Comparison of ENCODE assay signal across 1 cellular context in the genomic region with DNA sequence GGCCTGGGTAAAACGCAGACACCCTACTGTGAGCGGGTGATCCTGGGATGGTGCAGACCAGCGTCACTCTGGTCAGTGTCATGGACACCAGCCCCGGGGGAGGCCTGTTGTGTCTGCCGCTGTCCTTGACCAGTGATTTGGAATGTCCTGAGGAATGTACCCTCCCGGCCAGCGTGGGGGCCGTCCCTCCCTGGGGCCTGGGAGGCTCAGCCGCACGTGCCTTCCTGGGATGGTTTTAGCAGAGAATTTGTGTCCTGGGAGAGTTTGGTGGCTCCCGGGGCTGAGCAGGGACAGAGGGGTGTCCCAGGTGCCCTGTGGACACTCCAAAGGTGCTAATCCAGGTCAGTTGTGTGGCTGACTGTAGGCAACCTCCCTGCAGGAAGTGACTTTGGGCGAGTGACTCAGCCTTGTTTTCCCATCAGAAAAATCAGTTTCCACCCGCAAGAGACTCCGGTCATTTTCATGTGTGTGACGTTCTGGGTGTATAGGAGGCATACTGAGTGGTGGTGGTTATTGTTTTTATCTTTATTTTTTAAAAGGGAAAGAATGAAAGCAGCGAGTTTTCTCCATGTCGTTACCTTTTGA.
TF ChIP-seq lines count a peak whose summit lies in the region.

No MANE protein-coding gene starts in this region.

TF ChIP-seq in GM23338, 12 proteins besides CTCF, POLR2A, EP300 and RAD21 (continued from another document):
- TF ChIP-seq, protein P1, sequence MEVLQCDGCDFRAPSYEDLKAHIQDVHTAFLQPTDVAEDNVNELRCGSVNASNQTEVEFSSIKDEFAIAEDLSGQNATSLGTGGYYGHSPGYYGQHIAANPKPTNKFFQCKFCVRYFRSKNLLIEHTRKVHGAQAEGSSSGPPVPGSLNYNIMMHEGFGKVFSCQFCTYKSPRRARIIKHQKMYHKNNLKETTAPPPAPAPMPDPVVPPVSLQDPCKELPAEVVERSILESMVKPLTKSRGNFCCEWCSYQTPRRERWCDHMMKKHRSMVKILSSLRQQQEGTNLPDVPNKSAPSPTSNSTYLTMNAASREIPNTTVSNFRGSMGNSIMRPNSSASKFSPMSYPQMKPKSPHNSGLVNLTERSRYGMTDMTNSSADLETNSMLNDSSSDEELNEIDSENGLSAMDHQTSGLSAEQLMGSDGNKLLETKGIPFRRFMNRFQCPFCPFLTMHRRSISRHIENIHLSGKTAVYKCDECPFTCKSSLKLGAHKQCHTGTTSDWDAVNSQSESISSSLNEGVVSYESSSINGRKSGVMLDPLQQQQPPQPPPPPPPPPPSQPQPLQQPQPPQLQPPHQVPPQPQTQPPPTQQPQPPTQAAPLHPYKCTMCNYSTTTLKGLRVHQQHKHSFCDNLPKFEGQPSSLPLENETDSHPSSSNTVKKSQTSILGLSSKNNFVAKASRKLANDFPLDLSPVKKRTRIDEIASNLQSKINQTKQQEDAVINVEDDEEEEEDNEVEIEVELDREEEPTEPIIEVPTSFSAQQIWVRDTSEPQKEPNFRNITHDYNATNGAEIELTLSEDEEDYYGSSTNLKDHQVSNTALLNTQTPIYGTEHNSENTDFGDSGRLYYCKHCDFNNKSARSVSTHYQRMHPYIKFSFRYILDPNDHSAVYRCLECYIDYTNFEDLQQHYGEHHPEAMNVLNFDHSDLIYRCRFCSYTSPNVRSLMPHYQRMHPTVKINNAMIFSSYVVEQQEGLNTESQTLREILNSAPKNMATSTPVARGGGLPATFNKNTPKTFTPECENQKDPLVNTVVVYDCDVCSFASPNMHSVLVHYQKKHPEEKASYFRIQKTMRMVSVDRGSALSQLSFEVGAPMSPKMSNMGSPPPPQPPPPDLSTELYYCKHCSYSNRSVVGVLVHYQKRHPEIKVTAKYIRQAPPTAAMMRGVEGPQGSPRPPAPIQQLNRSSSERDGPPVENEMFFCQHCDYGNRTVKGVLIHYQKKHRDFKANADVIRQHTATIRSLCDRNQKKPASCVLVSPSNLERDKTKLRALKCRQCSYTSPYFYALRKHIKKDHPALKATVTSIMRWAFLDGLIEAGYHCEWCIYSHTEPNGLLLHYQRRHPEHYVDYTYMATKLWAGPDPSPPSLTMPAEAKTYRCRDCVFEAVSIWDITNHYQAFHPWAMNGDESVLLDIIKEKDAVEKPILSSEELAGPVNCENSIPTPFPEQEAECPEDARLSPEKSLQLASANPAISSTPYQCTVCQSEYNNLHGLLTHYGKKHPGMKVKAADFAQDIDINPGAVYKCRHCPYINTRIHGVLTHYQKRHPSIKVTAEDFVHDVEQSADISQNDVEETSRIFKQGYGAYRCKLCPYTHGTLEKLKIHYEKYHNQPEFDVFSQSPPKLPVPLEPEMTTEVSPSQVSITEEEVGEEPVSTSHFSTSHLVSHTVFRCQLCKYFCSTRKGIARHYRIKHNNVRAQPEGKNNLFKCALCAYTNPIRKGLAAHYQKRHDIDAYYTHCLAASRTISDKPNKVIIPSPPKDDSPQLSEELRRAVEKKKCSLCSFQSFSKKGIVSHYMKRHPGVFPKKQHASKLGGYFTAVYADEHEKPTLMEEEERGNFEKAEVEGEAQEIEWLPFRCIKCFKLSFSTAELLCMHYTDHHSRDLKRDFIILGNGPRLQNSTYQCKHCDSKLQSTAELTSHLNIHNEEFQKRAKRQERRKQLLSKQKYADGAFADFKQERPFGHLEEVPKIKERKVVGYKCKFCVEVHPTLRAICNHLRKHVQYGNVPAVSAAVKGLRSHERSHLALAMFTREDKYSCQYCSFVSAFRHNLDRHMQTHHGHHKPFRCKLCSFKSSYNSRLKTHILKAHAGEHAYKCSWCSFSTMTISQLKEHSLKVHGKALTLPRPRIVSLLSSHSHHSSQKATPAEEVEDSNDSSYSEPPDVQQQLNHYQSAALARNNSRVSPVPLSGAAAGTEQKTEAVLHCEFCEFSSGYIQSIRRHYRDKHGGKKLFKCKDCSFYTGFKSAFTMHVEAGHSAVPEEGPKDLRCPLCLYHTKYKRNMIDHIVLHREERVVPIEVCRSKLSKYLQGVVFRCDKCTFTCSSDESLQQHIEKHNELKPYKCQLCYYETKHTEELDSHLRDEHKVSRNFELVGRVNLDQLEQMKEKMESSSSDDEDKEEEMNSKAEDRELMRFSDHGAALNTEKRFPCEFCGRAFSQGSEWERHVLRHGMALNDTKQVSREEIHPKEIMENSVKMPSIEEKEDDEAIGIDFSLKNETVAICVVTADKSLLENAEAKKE (CRISPR knock-in tag; IDR thresholded peaks at IDR 0.05) = no peak
- TF ChIP-seq ZNF114 (CRISPR knock-in tag; IDR thresholded peaks at IDR 0.05) (no peak), CREB1 (CRISPR knock-in tag; IDR thresholded peaks at IDR 0.05; ENCODE audit: low read depth) (no peak), ZNF331 (CRISPR knock-in tag; IDR thresholded peaks at IDR 0.05; ENCODE audit: low read depth) (no peak), EZH2phosphoT487 (IDR thresholded peaks at IDR 0.05; ENCODE audit: unreplicated experiment) (no peak), JUNB (IDR thresholded peaks at IDR 0.05; ENCODE audit: unreplicated experiment) (no peak)
- TF ChIP-seq, protein P2, sequence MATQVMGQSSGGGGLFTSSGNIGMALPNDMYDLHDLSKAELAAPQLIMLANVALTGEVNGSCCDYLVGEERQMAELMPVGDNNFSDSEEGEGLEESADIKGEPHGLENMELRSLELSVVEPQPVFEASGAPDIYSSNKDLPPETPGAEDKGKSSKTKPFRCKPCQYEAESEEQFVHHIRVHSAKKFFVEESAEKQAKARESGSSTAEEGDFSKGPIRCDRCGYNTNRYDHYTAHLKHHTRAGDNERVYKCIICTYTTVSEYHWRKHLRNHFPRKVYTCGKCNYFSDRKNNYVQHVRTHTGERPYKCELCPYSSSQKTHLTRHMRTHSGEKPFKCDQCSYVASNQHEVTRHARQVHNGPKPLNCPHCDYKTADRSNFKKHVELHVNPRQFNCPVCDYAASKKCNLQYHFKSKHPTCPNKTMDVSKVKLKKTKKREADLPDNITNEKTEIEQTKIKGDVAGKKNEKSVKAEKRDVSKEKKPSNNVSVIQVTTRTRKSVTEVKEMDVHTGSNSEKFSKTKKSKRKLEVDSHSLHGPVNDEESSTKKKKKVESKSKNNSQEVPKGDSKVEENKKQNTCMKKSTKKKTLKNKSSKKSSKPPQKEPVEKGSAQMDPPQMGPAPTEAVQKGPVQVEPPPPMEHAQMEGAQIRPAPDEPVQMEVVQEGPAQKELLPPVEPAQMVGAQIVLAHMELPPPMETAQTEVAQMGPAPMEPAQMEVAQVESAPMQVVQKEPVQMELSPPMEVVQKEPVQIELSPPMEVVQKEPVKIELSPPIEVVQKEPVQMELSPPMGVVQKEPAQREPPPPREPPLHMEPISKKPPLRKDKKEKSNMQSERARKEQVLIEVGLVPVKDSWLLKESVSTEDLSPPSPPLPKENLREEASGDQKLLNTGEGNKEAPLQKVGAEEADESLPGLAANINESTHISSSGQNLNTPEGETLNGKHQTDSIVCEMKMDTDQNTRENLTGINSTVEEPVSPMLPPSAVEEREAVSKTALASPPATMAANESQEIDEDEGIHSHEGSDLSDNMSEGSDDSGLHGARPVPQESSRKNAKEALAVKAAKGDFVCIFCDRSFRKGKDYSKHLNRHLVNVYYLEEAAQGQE (IDR thresholded peaks at IDR 0.05; ENCODE audit: unreplicated experiment) = no peak
